In genomic region chr20:53646550-53646949, GRCh38 we compare ENCODE assay signal across 18 cellular contexts. TPM values are rescaled to one million over a fixed set of nuclear protein-coding genes. Genes with fewer than 3 reads are reported as not detected.
DNase-seq lines count a peak whose midpoint lies in the region; ATAC-seq, FAIRE-seq and TF ChIP-seq lines count a peak whose summit lies in the region.
"Had no signal": no experiment of that assay in that cellular context is flagged by ENCODE, and none has a peak within 500 bp of the region (broad histone marks: within the 10 kb centered on the region; RNA-seq: fewer than 3 reads in every experiment).

No MANE protein-coding gene starts in this region.

- H3K4me2 ChIP-seq in HepG2 (ENCODE audit: low read depth, low read length), result no peak overlapping the region
- H3K4me2 ChIP-seq: GM23338 had no signal

- H3K9me3 Mint-ChIP-seq in Caco-2 (ENCODE audit: unreplicated experiment), result no peaks in the 10 kb centered on the region
- H3K9me3 Mint-ChIP-seq: CD4-positive, alpha-beta T cell; GM23338; H9 had no signal

- H3K27ac Mint-ChIP-seq in Caco-2 (ENCODE audit: unreplicated experiment) (peak overlapping the region; percentile 34), T-helper 17 cell (peak overlapping the region; percentile 24)
- H3K27ac Mint-ChIP-seq: B cell, GM23338 had no signal

- POLR2A ChIA-PET in Caco-2 (lab: Charles Lee) (interaction anchor here (0.6 kb wide), 1 partner anchor 15 kb away, joined by 3 read pairs; no protein-coding TSS in a partner anchor), HEK293 (lab: Yijun Ruan, JAX) (interaction anchor here (0.7 kb wide), 1 partner anchor 19 kb away, joined by 3 read pairs; no protein-coding TSS in a partner anchor), HepG2 (lab: Yijun Ruan, JAX) (interaction anchor here (0.7 to 3.5 kb wide), 7 partner anchors 8 to 552 kb away, joined by 3 to 26 read pairs (median 5); no protein-coding TSS in a partner anchor)

- H3K4me3 ChIP-seq in Caco-2 (ENCODE audit: low read depth, low read length) (no peak overlapping the region), HEK293 (ENCODE audit: low read depth, low read length) (no peak overlapping the region), HepG2 (replicated peaks in 1 of 3; ENCODE audit: insufficient read depth in 1 of 3, low read depth in 2 of 3, low read length in 3 of 3) (no peak overlapping the region), mucosa of descending colon (no peak overlapping the region)
- H3K4me3 ChIP-seq: GM23338 had no signal

- no TSS peak for BruUV-seq in Caco-2 (replicated peaks; lab: Mats Ljungman, UMichigan)
- no TSS peak for BruUV-seq in HepG2 (replicated peaks; lab: Mats Ljungman, UMichigan)

- H3K9me3 ChIP-seq in Caco-2, result no peaks in the 10 kb centered on the region
- H3K9me3 ChIP-seq in HEK293 (ENCODE audit: control insufficient read depth, insufficient read depth, low read depth, low read length), result no peaks in the 10 kb centered on the region
- H3K9me3 ChIP-seq in T-helper 17 cell (ENCODE audit: control insufficient read depth, low read length, poor library complexity, severe bottlenecking), result no peaks in the 10 kb centered on the region
- H3K9me3 ChIP-seq in HepG2 (ENCODE audit: low read length), result no peaks in the 10 kb centered on the region
- H3K9me3 ChIP-seq in mucosa of descending colon, result no peaks in the 10 kb centered on the region

- no peaks in the 10 kb centered on the region for H3K27me3 Mint-ChIP-seq in Caco-2 (ENCODE audit: insufficient read depth, unreplicated experiment)
- H3K27me3 Mint-ChIP-seq in T-helper 17 cell, result no peaks in the 10 kb centered on the region
- H3K27me3 Mint-ChIP-seq: B cell; CD4-positive, alpha-beta T cell had no signal

- in situ Hi-C loops in HepG2 (cut with HindIII; ENCODE audit: extremely low pct_ligation_motif_present, low pct_unique_long_range_greater_than_20kb), result no loop called here

- H3K4me1 Mint-ChIP-seq in Caco-2 (ENCODE audit: low read depth, unreplicated experiment) (peaks cover 17% of the 10 kb centered on the region), T-helper 17 cell (peaks cover 12% of the 10 kb centered on the region)

- H3K4me1 ChIP-seq in Caco-2, result peaks cover 30% of the 10 kb centered on the region
- no peaks in the 10 kb centered on the region for H3K4me1 ChIP-seq in HEK293 (ENCODE audit: control insufficient read depth, insufficient read depth, low read length)
- H3K4me1 ChIP-seq in HepG2 (ENCODE audit: insufficient read depth, low read length), result peaks cover 73% of the 10 kb centered on the region
- H3K4me1 ChIP-seq in mucosa of descending colon (ENCODE audit: low read depth), result peaks cover 24% of the 10 kb centered on the region

- H3K27me3 ChIP-seq in Caco-2 (replicated peaks; ENCODE audit: control insufficient read depth, insufficient read depth, low read length) (no peaks in the 10 kb centered on the region), HepG2 (ENCODE audit: control insufficient read depth in 1 of 2, insufficient read depth in 2 of 2, low read length in 2 of 2) (no peaks in the 10 kb centered on the region)

- H2AFZ ChIP-seq in HepG2 (ENCODE audit: low read length), result no peak overlapping the region

- CTCF ChIA-PET in Caco-2 (lab: Charles Lee), result interaction anchor here (0.6 to 0.7 kb wide), 3 partner anchors 15 to 139 kb away, joined by 3 to 4 read pairs (median 3); no protein-coding TSS in a partner anchor
- CTCF ChIA-PET in HEK293 (lab: Yijun Ruan, JAX), result no interaction called here
- CTCF ChIA-PET in HepG2 (lab: Yijun Ruan, JAX; ENCODE audit: low intra/inter-chr PET ratio, low total read pairs), result no interaction called here

- no peak overlapping the region for H3K9ac ChIP-seq in HepG2 (ENCODE audit: insufficient read depth, low read depth, low read length)

- TF ChIP-seq CTCF in Caco-2 (IDR thresholded peaks at IDR 0.05; ENCODE audit: insufficient read depth in 1 of 2, low read depth in 1 of 2, low read length in 1 of 2, severe bottlenecking in 1 of 2, unreplicated experiment in 1 of 2), result no peak
- no peak for TF ChIP-seq CTCF in HEK293 (tag by site-specific recombination; IDR thresholded peaks at IDR 0.05)
- TF ChIP-seq CTCF in HepG2 (CRISPR knock-in tag; IDR thresholded peaks at IDR 0.05), result no peak
- TF ChIP-seq CTCF in mucosa of descending colon (IDR thresholded peaks at IDR 0.05), result no peak

- no peaks in the 10 kb centered on the region for H3K36me3 ChIP-seq in Caco-2 (ENCODE audit: control insufficient read depth, insufficient read depth, low read length)
- H3K36me3 ChIP-seq in HEK293 (ENCODE audit: control insufficient read depth in 2 of 2, insufficient read depth in 1 of 2, low read length in 2 of 2), result no peaks in the 10 kb centered on the region
- no peaks in the 10 kb centered on the region for H3K36me3 ChIP-seq in HepG2 (replicated peaks in 1 of 2; ENCODE audit: control insufficient read depth in 1 of 2, insufficient read depth in 2 of 2, low read length in 2 of 2)
- no peaks in the 10 kb centered on the region for H3K36me3 ChIP-seq in mucosa of descending colon (ENCODE audit: low read depth)

- H3K79me2 ChIP-seq in HepG2 (ENCODE audit: insufficient read depth, low read length), result no peaks in the 10 kb centered on the region

- 80% methylated on average over 3 of the region's 3 CpGs for WGBS in HepG2 (ENCODE audit: low lambda C conversion rate)

- H3K36me3 Mint-ChIP-seq in Caco-2 (ENCODE audit: insufficient read depth, unreplicated experiment) (no peaks in the 10 kb centered on the region), T-helper 17 cell (ENCODE audit: low read depth) (no peaks in the 10 kb centered on the region)

- no peak overlapping the region for H3K27ac ChIP-seq in HEK293 (ENCODE audit: extremely low read depth, low read depth, low read length)
- H3K27ac ChIP-seq in HepG2 (ENCODE audit: extremely low read length, insufficient read depth, low read length), result peak overlapping the region; percentile 33

- H3K4me3 Mint-ChIP-seq in Caco-2 (ENCODE audit: unreplicated experiment) (no peak overlapping the region), T-helper 17 cell (no peak overlapping the region)
- H3K4me3 Mint-ChIP-seq: B cell; CD4-positive, alpha-beta T cell; GM23338; H9 had no signal

- DNase-seq in Caco-2 (no peak), T-helper 17 cell (no peak), HepG2 (ENCODE audit: low spot score) (no peak), mucosa of descending colon (no peak), NCI-H1105 (lab: John Stamatoyannopoulos, UW) (no peak)
- DNase-seq: C1 segment of cervical spinal cord; CD4-positive, alpha-beta T cell; DMS79; EL; H9 had no signal

- intact Hi-C loops in Caco-2 (cut with micrococcal nuclease; ENCODE audit: unreplicated experiment), result no loop called here
- intact Hi-C loops in HepG2 (cut with micrococcal nuclease; ENCODE audit: unreplicated experiment), result no loop called here
- intact Hi-C loops in mucosa of descending colon (cut with DNase I, micrococcal nuclease), result no loop called here

- no peaks in the 10 kb centered on the region for H4K20me1 ChIP-seq in HepG2 (ENCODE audit: insufficient read depth, low read length)

- no peak for TF ChIP-seq EP300 in HepG2 (IDR thresholded peaks at IDR 0.05; ENCODE audit: low read depth in 2 of 2, low read length in 2 of 2)
- TF ChIP-seq EP300 in HepG2 (CRISPR knock-in tag; IDR thresholded peaks at IDR 0.05; ENCODE audit: borderline replicate concordance), result no peak

- no peak for TF ChIP-seq POLR2A in HepG2 (IDR thresholded peaks at IDR 0.05; ENCODE audit: insufficient read depth in 1 of 2, low read depth in 2 of 2, low read length in 2 of 2)

- no peak for TF ChIP-seq RAD21 in HepG2 (CRISPR knock-in tag; IDR thresholded peaks at IDR 0.05)

- ATAC-seq in T-helper 17 cell (no peak), HepG2 (no peak), mucosa of descending colon (no peak), HG02588 (IDR thresholded peaks at IDR 0.05; ENCODE audit: unreplicated experiment) (no peak)
- ATAC-seq: GM23338 had no signal

- no peak for FAIRE-seq in HepG2 (lab: Jason Lieb, UNC)
- FAIRE-seq: A204.1, G401.6, GM12891, HTR-8/SVneo had no signal

TF ChIP-seq in HepG2, 621 proteins besides CTCF, POLR2A, EP300 and RAD21:
- TF ChIP-seq ZNF619 (CRISPR knock-in tag; IDR thresholded peaks at IDR 0.05), result 0 out of 2 replicates have a peak, but pooled peaks have one; percentile 18
- TF ChIP-seq ZNF776 (CRISPR knock-in tag; IDR thresholded peaks at IDR 0.05), result no peak

RNA-seq across cellular contexts. Expression of gene ZNF217, which starts 52.9 kb away (rescaled TPM):
- total RNA-seq in Caco-2 (2022), result 65.5 and 73.2 TPM in 2 replicates
- total RNA-seq in T-helper 17 cell, result 10 to 100 TPM; 70.4 to 72.8 TPM
- 29.8 and 65.0 TPM in 2 replicates for total RNA-seq in HepG2 (2016; rRNA removed; fragmentation: Illumina TruSeq; extraction: Trizol)
- 3.8 and 3.9 TPM in 2 replicates for total RNA-seq in HepG2 (2016; cell fraction: cytosol; rRNA removed; fragmentation: Illumina TruSeq; extraction: Trizol; ENCODE audit: low read depth)
- 30.1 and 52.5 TPM in 2 replicates for total RNA-seq in HepG2 (2016; cell fraction: insoluble cytoplasmic fraction; rRNA removed; fragmentation: Illumina TruSeq; extraction: Trizol)
- total RNA-seq in HepG2 (2016; cell fraction: membrane; rRNA removed; fragmentation: Illumina TruSeq; extraction: Trizol), result 17.5 and 18.9 TPM in 2 replicates
- 46.4 and 49.3 TPM in 2 replicates for total RNA-seq in HepG2 (2016; cell fraction: nucleus; rRNA removed; fragmentation: Illumina TruSeq; extraction: Trizol)
- polyA plus RNA-seq in HepG2 (2011; rRNA removed), result 22.3 and 23.7 TPM in 2 replicates
- polyA plus RNA-seq in HepG2 (2011; cell fraction: cytosol; rRNA removed), result 16.1 and 20.6 TPM in 2 replicates
- 28.1 and 34.2 TPM in 2 replicates for polyA plus RNA-seq in HepG2 (2011; cell fraction: nucleus; rRNA removed)
- polyA plus RNA-seq in HepG2 (2012), result 30.6 and 41.2 TPM in 2 replicates
- 0.85 and 1.1 TPM in 2 replicates for polyA plus RNA-seq in HepG2 (2016; cell fraction: cytosol; fragmentation: Illumina TruSeq; extraction: Trizol; ENCODE audit: low read depth)
- polyA plus RNA-seq in HepG2 (2016; cell fraction: insoluble cytoplasmic fraction; fragmentation: Illumina TruSeq; extraction: Trizol; ENCODE audit: low read depth), result 50.4 and 54.5 TPM in 2 replicates
- polyA plus RNA-seq in HepG2 (2016; cell fraction: membrane; fragmentation: Illumina TruSeq; extraction: Trizol; ENCODE audit: low read depth), result 5.7 and 6.3 TPM in 2 replicates
- polyA plus RNA-seq in HepG2 (2016; cell fraction: nucleus; fragmentation: Illumina TruSeq; extraction: Trizol; ENCODE audit: insufficient read depth, low read depth), result 66.7 and 71.5 TPM in 2 replicates
- polyA minus RNA-seq in HepG2 (2011; rRNA and poly(A)+ RNA removed; ENCODE audit: low replicate concordance), result 13.5 and 82.3 TPM in 2 replicates
- polyA minus RNA-seq in HepG2 (2011; cell fraction: cytosol; rRNA and poly(A)+ RNA removed), result 62.7 and 65.9 TPM in 2 replicates
- polyA minus RNA-seq in HepG2 (2011; cell fraction: nucleus; rRNA and poly(A)+ RNA removed), result 63.2 and 86.3 TPM in 2 replicates
- total RNA-seq in mucosa of descending colon, result 10 to 100 TPM; 38.9 to 79.8 (median 78.2) TPM
